Comparison of ENCODE assay signal across 10 cellular contexts in the genomic region with DNA sequence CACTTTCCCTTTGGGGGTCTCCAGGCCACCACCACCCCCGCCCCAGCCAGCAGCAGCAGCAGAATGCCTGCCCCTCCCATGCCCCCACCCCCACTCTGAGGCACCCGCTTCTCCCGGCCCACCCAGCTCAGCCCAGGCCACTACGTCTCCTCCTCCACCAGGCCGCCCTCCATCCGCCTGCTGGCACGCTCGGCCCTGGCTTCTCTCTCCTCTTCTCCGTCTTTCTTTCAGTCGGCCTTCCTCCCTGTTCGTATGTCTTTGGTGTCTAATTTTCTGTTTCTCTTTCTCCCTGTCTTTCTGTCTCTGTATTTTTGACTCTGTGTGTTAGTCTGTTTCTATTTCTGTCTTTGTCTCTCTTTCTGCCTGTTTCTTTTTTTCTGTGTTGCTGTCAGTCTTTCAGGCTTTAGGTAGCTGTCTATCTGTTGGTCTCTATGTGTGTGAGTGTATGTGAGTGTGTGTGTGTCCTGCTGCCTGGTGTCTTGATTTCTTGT. TPM values are rescaled to one million over a fixed set of nuclear protein-coding genes. Genes with fewer than 3 reads are reported as not detected.
DNase-seq lines count a peak whose midpoint lies in the region; ATAC-seq, FAIRE-seq and TF ChIP-seq lines count a peak whose summit lies in the region.
"Had no signal": no experiment of that assay in that cellular context is flagged by ENCODE, and none has a peak within 500 bp of the region (broad histone marks: within the 10 kb centered on the region; RNA-seq: fewer than 3 reads in every experiment).

Gene LGI4, minus strand, starts transcription at position 459 of the 491 bp plus-strand sequence. Its CDS starts 379 bp downstream, at position 80.

- no peak within 1 kb of the TSS for H2AFZ ChIP-seq in neuron (ENCODE audit: low read depth, low read length)

- in situ Hi-C loops in HAP-1 (cut with MboI; ENCODE audit: low sequenced_read_pairs), result loop anchor here (5.0 kb wide), 1 partner anchor 72 kb away; no protein-coding TSS in a partner anchor

- ATAC-seq in upper lobe of right lung, result no peak

- H3K4me1 ChIP-seq in neuron (ENCODE audit: insufficient read depth, low read length) (peaks cover 35% of the 10 kb centered on the region), upper lobe of right lung (no peaks in the 10 kb centered on the region), HAP-1 (no peaks in the 10 kb centered on the region)

- H3K9me3 ChIP-seq in WERI-Rb-1 (ENCODE audit: severe bottlenecking), result no peaks in the 10 kb centered on the region
- no peaks in the 10 kb centered on the region for H3K9me3 ChIP-seq in neuron (ENCODE audit: low read length)
- no peaks in the 10 kb centered on the region for H3K9me3 ChIP-seq in upper lobe of right lung
- no peaks in the 10 kb centered on the region for H3K9me3 ChIP-seq in HAP-1

- H3K36me3 ChIP-seq in WERI-Rb-1 (peaks cover 4% of the 10 kb centered on the region; the same call in 1 of the 2 replicates), neuron (ENCODE audit: insufficient read depth, low read length) (no peaks in the 10 kb centered on the region), upper lobe of right lung (no peaks in the 10 kb centered on the region), HAP-1 (replicated peaks) (no peaks in the 10 kb centered on the region)
- H3K36me3 ChIP-seq: brain microvascular endothelial cell had no signal

- H3K4me3 ChIP-seq in WERI-Rb-1 (ENCODE audit: low read depth, low read length) (peak within 1 kb of the TSS; percentile 29), neuron (ENCODE audit: low read length) (peak within 1 kb of the TSS; percentile 16), upper lobe of right lung (peak within 1 kb of the TSS; percentile 25), HAP-1 (no peak within 1 kb of the TSS)
- H3K4me3 ChIP-seq: lung had no signal

- peak; percentile 28 for DNase-seq in WERI-Rb-1
- peak; percentile 20 for DNase-seq in fibroblast of peridontal ligament (ENCODE audit: extremely low read depth)
- no peak for DNase-seq in upper lobe of right lung
- no peak for DNase-seq in HTR-8/SVneo (ENCODE audit: insufficient read length, low spot score)
- no peak for DNase-seq in HAP-1 (ENCODE audit: low spot score in 2 of 2)
- DNase-seq in NCI-H1436 treated with DMSO at 0.1 percent for 48 hours (lab: John Stamatoyannopoulos, UW), result no peak

- TF ChIP-seq CTCF in WERI-Rb-1 (IDR thresholded peaks at IDR 0.05; ENCODE audit: low read depth, low read length) (no peak), upper lobe of right lung (IDR thresholded peaks at IDR 0.05) (no peak)

- no peaks in the 10 kb centered on the region for H3K27me3 ChIP-seq in WERI-Rb-1 (ENCODE audit: insufficient read depth, low read depth, severe bottlenecking)
- H3K27me3 ChIP-seq in neuron (ENCODE audit: insufficient read depth, low read length), result no peaks in the 10 kb centered on the region
- H3K27me3 ChIP-seq in upper lobe of right lung, result no peaks in the 10 kb centered on the region
- H3K27me3 ChIP-seq in HAP-1 (ENCODE audit: low read depth), result no peaks in the 10 kb centered on the region; the same call in 1 of the 2 replicates

- intact Hi-C loops in upper lobe of right lung (cut with DNase I), result no loop called here

- no peak for FAIRE-seq in HTR-8/SVneo (lab: Jason Lieb, UNC)

- peak within 1 kb of the TSS; percentile 81 for H3K27ac ChIP-seq in WERI-Rb-1
- peak within 1 kb of the TSS; percentile 48 for H3K27ac ChIP-seq in upper lobe of right lung
- H3K27ac ChIP-seq: brain microvascular endothelial cell had no signal

RNA-seq across cellular contexts. Expression of gene LGI4, which starts in this region (rescaled TPM):
- 6.7 TPM for total RNA-seq in upper lobe of right lung
- total RNA-seq: HT-29 had no signal

Comparison
In these comparisons a context has a peak if more than half of its experiments do, and no peak if none do; other contexts are left out.
1. DNase-seq: peak in WERI-Rb-1 (single experiment) and fibroblast of peridontal ligament (single experiment); none in upper lobe of right lung (single experiment), HTR-8/SVneo (single experiment), HAP-1 (0 of 2) and NCI-H1436 treated with DMSO at 0.1 percent for 48 hours (single experiment).